27 cellular contexts compared by ENCODE assay signal in the genomic region with DNA sequence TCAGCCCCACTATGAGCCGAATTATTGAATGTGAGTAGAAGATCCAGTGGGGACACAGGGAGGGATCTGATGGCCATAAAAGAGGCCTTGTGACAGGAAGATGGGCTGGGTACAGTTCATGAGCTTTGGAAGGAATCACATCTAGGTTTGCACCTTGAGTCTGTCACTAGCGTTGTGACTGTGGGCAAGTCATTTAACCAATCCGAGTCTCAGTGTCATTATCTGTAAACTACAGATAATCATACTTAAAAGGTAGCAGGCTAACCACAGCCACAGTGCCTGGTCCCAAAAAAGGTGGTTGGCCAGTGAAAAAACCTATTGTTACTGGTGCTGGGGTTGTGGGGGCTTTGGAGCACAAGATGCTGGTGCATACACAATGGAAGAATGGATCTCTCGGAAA. TPM values are rescaled to one million over a fixed set of nuclear protein-coding genes. Genes with fewer than 3 reads are reported as not detected.
"Had no signal": no experiment of that assay in that cellular context is flagged by ENCODE, and none has a peak within 500 bp of the region (broad histone marks: within the 10 kb centered on the region; RNA-seq: fewer than 3 reads in every experiment).

No MANE protein-coding gene starts in this region.

- ATAC-seq: heart right ventricle, left cardiac atrium, right cardiac atrium had no signal

- H3K27me3 Mint-ChIP-seq: central memory CD8-positive, alpha-beta T cell had no signal

- H3K9me3 ChIP-seq: ascending aorta, colonic mucosa, heart right ventricle, tibial artery had no signal

- H3K9me3 Mint-ChIP-seq: central memory CD8-positive, alpha-beta T cell; nephron; T-cell; T-helper 2 cell treated with Interferon-gamma antibody and Interleukin-4, amounts not matched to agents 5 μg/mL and 100 μg/mL, for 36 hours had no signal

- H3K4me1 ChIP-seq: ascending aorta, colonic mucosa, parathyroid adenoma had no signal

- H3K4me3 Mint-ChIP-seq: central memory CD8-positive, alpha-beta T cell; T-helper 2 cell treated with Interferon-gamma antibody and Interleukin-4, amounts not matched to agents 5 μg/mL and 100 μg/mL, for 36 hours had no signal

- H3K27ac ChIP-seq: ascending aorta, brain microvascular endothelial cell, colonic mucosa, epithelial cell of prostate, heart right ventricle, parathyroid adenoma, tibial artery, VCaP had no signal

- H3K36me3 ChIP-seq: ascending aorta, brain microvascular endothelial cell, colonic mucosa, heart right ventricle, tibial artery had no signal

- H3K27me3 ChIP-seq: ascending aorta, brain microvascular endothelial cell, colonic mucosa had no signal

- H3K27ac Mint-ChIP-seq: nephron; T-helper 2 cell treated with Interferon-gamma antibody and Interleukin-4, amounts not matched to agents 5 μg/mL and 100 μg/mL, for 36 hours had no signal

- DNase-seq: activated CD4-positive, CD25-positive, alpha-beta regulatory T cell treated with anti-CD3 and anti-CD28 coated beads, Interleukin-2, amount 50 U/mL, for 72 hours; activated CD8-positive, alpha-beta memory T cell treated with anti-CD3 and anti-CD28 coated beads, Interleukin-2, amount 50 U/mL, for 48 hours; activated effector memory CD4-positive, alpha-beta T cell treated with Interleukin-2 at 50 U/mL for 16 hours; activated T-cell treated with anti-CD3 and anti-CD28 coated beads, Interleukin-2, amount 50 U/mL, for 48 hours; brain microvascular endothelial cell; colonic mucosa; heart right ventricle; islet precursor cell; left cardiac atrium; midbrain; nucleus accumbens; right cardiac atrium; stimulated activated CD4-positive, alpha-beta T cell treated with anti-CD3 and anti-CD28 coated beads, Interleukin-4, amount 100 ng/mL, for 24 hours; stimulated activated naive CD4-positive, alpha-beta T cell treated with Interleukin-2 at 50 U/mL for 16 hours; tibial artery had no signal

- H3K36me3 Mint-ChIP-seq: T-cell had no signal

- H3K4me3 ChIP-seq: ascending aorta, colonic mucosa, heart right ventricle, tibial artery had no signal

RNA-seq across cellular contexts. Expression of a gene that starts 3.8 kb away (rescaled TPM):
- total RNA-seq: activated CD8-positive, alpha-beta memory T cell treated with anti-CD3 and anti-CD28 coated beads for 36 hours; ascending aorta; colonic mucosa; fibroblast of villous mesenchyme; heart right ventricle; left cardiac atrium; liver; pulmonary artery endothelial cell; right cardiac atrium; T-cell had no signal

RNA-seq across cellular contexts. Expression of a gene that starts 13.0 kb away (rescaled TPM):
- total RNA-seq: activated CD8-positive, alpha-beta memory T cell treated with anti-CD3 and anti-CD28 coated beads for 36 hours; ascending aorta; pulmonary artery endothelial cell; T-cell had no signal

RNA-seq across cellular contexts. Expression of a gene that starts 25.2 kb away (rescaled TPM):
- total RNA-seq: activated CD8-positive, alpha-beta memory T cell treated with anti-CD3 and anti-CD28 coated beads for 36 hours had no signal

RNA-seq across cellular contexts. Expression of a gene that starts 31.2 kb away (rescaled TPM):
- total RNA-seq: ascending aorta had no signal
